1 cellular context compared by ENCODE assay signal in genomic region chr1:213958346-213958745, GRCh38.
TF ChIP-seq lines count a peak whose summit lies in the region.

No MANE protein-coding gene starts in this region.

TF ChIP-seq in HepG2, 621 proteins besides CTCF, POLR2A, EP300 and RAD21 (continued from another document and continues in another):
- TF ChIP-seq ATF6 (CRISPR knock-in tag; conservative IDR thresholded peaks at IDR 0.05) = no peak
- no peak for TF ChIP-seq ZNF496 (CRISPR knock-in tag; IDR thresholded peaks at IDR 0.05; ENCODE audit: insufficient replicate concordance)
- no peak for TF ChIP-seq ZMAT3 (CRISPR knock-in tag; conservative IDR thresholded peaks at IDR 0.05)
- no peak for TF ChIP-seq TMF1 (CRISPR knock-in tag; IDR thresholded peaks at IDR 0.05; ENCODE audit: low read depth)
- TF ChIP-seq KLF11 (CRISPR knock-in tag; IDR thresholded peaks at IDR 0.05) = no peak
- no peak for TF ChIP-seq ARID3A (IDR thresholded peaks at IDR 0.05; ENCODE audit: low read depth, low read length)
- TF ChIP-seq ZNF563 (CRISPR knock-in tag; IDR thresholded peaks at IDR 0.05) = no peak
- TF ChIP-seq REL (CRISPR knock-in tag; conservative IDR thresholded peaks at IDR 0.05) = no peak
- peak; percentile 48; the same call in 1 of the 2 replicates for TF ChIP-seq SOX5 (CRISPR knock-in tag; IDR thresholded peaks at IDR 0.05; ENCODE audit: borderline replicate concordance)
- no peak for TF ChIP-seq RFX1 (IDR thresholded peaks at IDR 0.05)
- no peak for TF ChIP-seq SRY (CRISPR knock-in tag; IDR thresholded peaks at IDR 0.05)
- TF ChIP-seq PITX1 (CRISPR knock-in tag; IDR thresholded peaks at IDR 0.05) = peak; percentile 47; the same call in 1 of the 2 replicates
- no peak for TF ChIP-seq IRF9 (CRISPR knock-in tag; IDR thresholded peaks at IDR 0.05; ENCODE audit: borderline replicate concordance)
- TF ChIP-seq CREBL2 (CRISPR knock-in tag; IDR thresholded peaks at IDR 0.05; ENCODE audit: borderline replicate concordance) = no peak
- TF ChIP-seq HOXA3 (CRISPR knock-in tag; IDR thresholded peaks at IDR 0.05) = peak; percentile 55; the same call in 1 of the 2 replicates
- TF ChIP-seq ZNF460 (CRISPR knock-in tag; IDR thresholded peaks at IDR 0.05; ENCODE audit: borderline replicate concordance) = no peak
- TF ChIP-seq HNF1A (IDR thresholded peaks at IDR 0.05; ENCODE audit: low read depth) = no peak; the same call in 1 of the 2 replicates
- TF ChIP-seq HNF1A (CRISPR knock-in tag; IDR thresholded peaks at IDR 0.05; ENCODE audit: borderline replicate concordance) = peak; percentile 44; the same call in 1 of the 2 replicates
- no peak for TF ChIP-seq ZNF296 (CRISPR knock-in tag; conservative IDR thresholded peaks at IDR 0.05)
- TF ChIP-seq SIX1 (CRISPR knock-in tag; IDR thresholded peaks at IDR 0.05; ENCODE audit: borderline replicate concordance) = no peak
- TF ChIP-seq ZNF3 (CRISPR knock-in tag; IDR thresholded peaks at IDR 0.05) = no peak
- TF ChIP-seq PRDM15 (CRISPR knock-in tag; IDR thresholded peaks at IDR 0.05) = no peak
- no peak for TF ChIP-seq ZNF468 (CRISPR knock-in tag; IDR thresholded peaks at IDR 0.05)
- peak; percentile 42; the same call in 1 of the 2 replicates for TF ChIP-seq ZMYM3 (CRISPR knock-in tag; IDR thresholded peaks at IDR 0.05)
- no peak for TF ChIP-seq ETS1 (CRISPR knock-in tag; IDR thresholded peaks at IDR 0.05)
- TF ChIP-seq ASH2L (IDR thresholded peaks at IDR 0.05; ENCODE audit: insufficient read length, low read depth, low read length) = no peak
- TF ChIP-seq GATAD2A (CRISPR knock-in tag; IDR thresholded peaks at IDR 0.05) = peak; percentile 82
- no peak for TF ChIP-seq ZNF691 (CRISPR knock-in tag; IDR thresholded peaks at IDR 0.05; ENCODE audit: borderline replicate concordance, low read depth)
- no peak for TF ChIP-seq ZNF841 (CRISPR knock-in tag; IDR thresholded peaks at IDR 0.05; ENCODE audit: borderline replicate concordance)
- peak; percentile 31; the same call in 1 of the 2 replicates for TF ChIP-seq SAP130 (CRISPR knock-in tag; IDR thresholded peaks at IDR 0.05; ENCODE audit: low read depth)
- no peak for TF ChIP-seq ZNF574 (CRISPR knock-in tag; IDR thresholded peaks at IDR 0.05)
- TF ChIP-seq PRMT3 (CRISPR knock-in tag; IDR thresholded peaks at IDR 0.05; ENCODE audit: borderline replicate concordance, low read depth) = no peak
- no peak for TF ChIP-seq JDP2 (CRISPR knock-in tag; IDR thresholded peaks at IDR 0.05; ENCODE audit: borderline replicate concordance)
- TF ChIP-seq SOX13 (IDR thresholded peaks at IDR 0.05) = no peak
- TF ChIP-seq SOX13 (CRISPR knock-in tag; conservative IDR thresholded peaks at IDR 0.05 in 1 of 2, IDR thresholded peaks at IDR 0.05 in 1 of 2) = peak in 1 of 2 experiments; percentile 77; a peak in 2 of 4 replicates
- TF ChIP-seq ZBTB42 (CRISPR knock-in tag; IDR thresholded peaks at IDR 0.05) = no peak
- TF ChIP-seq RCOR2 (CRISPR knock-in tag; IDR thresholded peaks at IDR 0.05) = 0 out of 2 replicates have a peak, but pooled peaks have one; percentile 18
- no peak for TF ChIP-seq TRIM22 (IDR thresholded peaks at IDR 0.05)
